In the genomic region with DNA sequence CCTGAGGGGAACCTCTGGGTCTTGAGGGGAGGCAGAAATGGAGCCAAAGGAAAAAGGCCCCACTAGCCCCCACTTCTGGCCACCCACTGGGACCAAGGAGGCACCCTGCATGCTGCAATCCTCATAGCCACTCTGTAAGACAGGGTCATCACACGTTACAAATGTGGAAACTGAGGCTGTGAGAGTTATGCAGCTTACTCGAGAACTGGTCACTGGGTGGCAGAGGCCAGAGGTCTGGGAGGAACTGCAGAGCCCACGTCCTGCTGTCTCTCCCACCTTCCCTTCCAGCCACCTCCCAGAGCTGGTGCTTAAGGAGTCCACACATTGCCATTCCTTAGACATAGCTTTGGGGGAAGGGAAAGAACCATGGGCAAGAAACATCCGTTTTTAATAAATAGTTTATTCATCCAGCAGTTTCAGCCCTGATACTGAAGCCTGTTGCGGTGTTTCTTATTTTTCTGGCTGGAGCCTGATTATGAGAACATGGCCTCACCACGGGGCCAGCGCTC, we compare ENCODE assay signal across 14 cellular contexts. TPM values are rescaled to one million over a fixed set of nuclear protein-coding genes. Genes with fewer than 3 reads are reported as not detected.
DNase-seq lines count a peak whose midpoint lies in the region; ATAC-seq, FAIRE-seq and TF ChIP-seq lines count a peak whose summit lies in the region.
"Had no signal": no experiment of that assay in that cellular context is flagged by ENCODE, and none has a peak within 500 bp of the region (broad histone marks: within the 10 kb centered on the region; RNA-seq: fewer than 3 reads in every experiment).

No MANE protein-coding gene starts in this region.

- FAIRE-seq in HepG2 (lab: Jason Lieb, UNC) = no peak

- H3K27ac Mint-ChIP-seq in neural crest cell (ENCODE audit: unreplicated experiment) = no peak overlapping the region
- H3K27ac Mint-ChIP-seq: activated CD4-positive, alpha-beta T cell treated with anti-CD3 and anti-CD28 coated beads, Interleukin-2, amount 10 ng/mL, durations not matched to agents 24 days and 14 days; activated naive CD8-positive, alpha-beta T cell treated with anti-CD3 and anti-CD28 coated beads, Interleukin-2, amount 10 ng/mL, durations not matched to agents 7 days and 5 days; memory B cell had no signal

- no TSS peak for BruUV-seq in HepG2 (replicated peaks; lab: Mats Ljungman, UMichigan)

- H3K4me1 ChIP-seq in HepG2 (ENCODE audit: insufficient read depth, low read length) (peaks cover 5% of the 10 kb centered on the region), right lobe of liver (peaks cover 0 to 3% (median 0%) of the 10 kb centered on the region in 4 donors), esophagus squamous epithelium (peaks cover 19 to 56% (median 36%) of the 10 kb centered on the region in 3 donors), aorta (ENCODE audit: control insufficient read depth in 1 of 2, insufficient read depth in 2 of 2, low read length in 2 of 2) (no peaks in the 10 kb centered on the region)

- H3K36me3 ChIP-seq in HepG2 (replicated peaks in 1 of 2; ENCODE audit: control insufficient read depth in 1 of 2, insufficient read depth in 2 of 2, low read length in 2 of 2) = peaks cover 22 to 31% of the 10 kb centered on the region in 2 experiments; a peak in 4 of 5 replicates
- peaks cover 7 to 21% (median 12%) of the 10 kb centered on the region in 4 donors for H3K36me3 ChIP-seq in right lobe of liver
- peaks cover 5 to 41% (median 28%) of the 10 kb centered on the region in 3 donors for H3K36me3 ChIP-seq in esophagus squamous epithelium
- H3K36me3 ChIP-seq in aorta (ENCODE audit: control insufficient read depth in 1 of 2, insufficient read depth in 2 of 2, low read length in 1 of 2) = peaks cover 4 to 5% of the 10 kb centered on the region in 2 donors

- ATAC-seq in HepG2 (no peak), right lobe of liver (no peak), aorta (ENCODE audit: low FRiP score) (no peak), HG02852 (IDR thresholded peaks at IDR 0.05; ENCODE audit: unreplicated experiment) (no peak)

- intact Hi-C loops in HepG2 (cut with micrococcal nuclease; ENCODE audit: unreplicated experiment) = no loop called here
- intact Hi-C loops in right lobe of liver (cut with DNase I) = loop anchor here (5.0 kb wide), 2 partner anchors 256 to 381 kb away; no protein-coding TSS in a partner anchor
- intact Hi-C loops in esophagus squamous epithelium (cut with DNase I) = no loop called here
- intact Hi-C loops in aorta (cut with DNase I) = loop anchor here in 1 of 2 donors (5.0 kb wide), 1 partner anchor 381 kb away; no protein-coding TSS in a partner anchor

- no peaks in the 10 kb centered on the region for H3K79me2 ChIP-seq in HepG2 (ENCODE audit: insufficient read depth, low read length)

- WGBS in HepG2 (ENCODE audit: low lambda C conversion rate) = 70% methylated on average over 6 of the region's 7 CpGs
- WGBS in right lobe of liver (ENCODE audit: insufficient coverage, low coverage, low lambda C conversion rate, missing lambda C conversion rate) = 35% methylated on average over 7 of the region's 7 CpGs
- 30 to 75% methylated on average over 3 to 4 of the region's 7 CpGs for WGBS in esophagus squamous epithelium, 2 donors
- 13 to 15% methylated on average over 7 of the region's 7 CpGs for WGBS in aorta, 2 donors

- in situ Hi-C loops in HepG2 (cut with HindIII; ENCODE audit: extremely low pct_ligation_motif_present, low pct_unique_long_range_greater_than_20kb) = no loop called here

- H3K9me3 Mint-ChIP-seq in neural crest cell = no peaks in the 10 kb centered on the region
- H3K9me3 Mint-ChIP-seq: activated CD4-positive, alpha-beta T cell treated with anti-CD3 and anti-CD28 coated beads, Interleukin-2, amount 10 ng/mL, durations not matched to agents 24 days and 14 days; activated naive CD8-positive, alpha-beta T cell treated with anti-CD3 and anti-CD28 coated beads, Interleukin-2, amount 10 ng/mL, durations not matched to agents 7 days and 5 days had no signal

- H3K9me3 ChIP-seq in HepG2 (ENCODE audit: low read length) (no peaks in the 10 kb centered on the region), right lobe of liver (no peaks in the 10 kb centered on the region), esophagus squamous epithelium (no peaks in the 10 kb centered on the region), aorta (ENCODE audit: control insufficient read depth, low read length) (no peaks in the 10 kb centered on the region)

- TF ChIP-seq CTCF in HepG2 (CRISPR knock-in tag; IDR thresholded peaks at IDR 0.05) (no peak), right lobe of liver (IDR thresholded peaks at IDR 0.05) (no peak), esophagus squamous epithelium (IDR thresholded peaks at IDR 0.05) (no peak), neural crest cell (conservative IDR thresholded peaks at IDR 0.05) (no peak)

- no peak overlapping the region for H3K4me3 ChIP-seq in HepG2 (replicated peaks in 1 of 3; ENCODE audit: insufficient read depth in 1 of 3, low read depth in 2 of 3, low read length in 3 of 3)
- no peak overlapping the region for H3K4me3 ChIP-seq in right lobe of liver
- no peak overlapping the region for H3K4me3 ChIP-seq in esophagus squamous epithelium
- no peak overlapping the region for H3K4me3 ChIP-seq in aorta (ENCODE audit: low read length in 2 of 2)

- CTCF ChIA-PET in HepG2 (lab: Yijun Ruan, JAX; ENCODE audit: low intra/inter-chr PET ratio, low total read pairs) = interaction anchor here (1.1 to 1.6 kb wide), 2 partner anchors 185 to 257 kb away, joined by 3 to 5 read pairs; no protein-coding TSS in a partner anchor

- H3K4me3 Mint-ChIP-seq in neural crest cell = peak overlapping the region; percentile 23
- H3K4me3 Mint-ChIP-seq: activated CD4-positive, alpha-beta T cell treated with anti-CD3 and anti-CD28 coated beads, Interleukin-2, amount 10 ng/mL, durations not matched to agents 24 days and 14 days; activated naive CD8-positive, alpha-beta T cell treated with anti-CD3 and anti-CD28 coated beads, Interleukin-2, amount 10 ng/mL, durations not matched to agents 7 days and 5 days; memory B cell had no signal

- no peak for TF ChIP-seq EP300 in HepG2 (IDR thresholded peaks at IDR 0.05; ENCODE audit: low read depth in 2 of 2, low read length in 2 of 2)
- TF ChIP-seq EP300 in HepG2 (CRISPR knock-in tag; IDR thresholded peaks at IDR 0.05; ENCODE audit: borderline replicate concordance) = no peak

- H3K4me2 ChIP-seq in HepG2 (ENCODE audit: low read depth, low read length) = no peak overlapping the region

- H3K27me3 Mint-ChIP-seq in neural crest cell (ENCODE audit: low read depth) = peaks cover 5% of the 10 kb centered on the region
- H3K27me3 Mint-ChIP-seq: activated naive CD8-positive, alpha-beta T cell treated with anti-CD3 and anti-CD28 coated beads, Interleukin-2, amount 10 ng/mL, durations not matched to agents 7 days and 5 days had no signal

- H3K27ac ChIP-seq in HepG2 (ENCODE audit: extremely low read length, insufficient read depth, low read length) (no peak overlapping the region), right lobe of liver (peak overlapping the region in 1 of 3 donors; percentile 15), esophagus squamous epithelium (peak overlapping the region; percentile 28 to 89 (median 76)), aorta (ENCODE audit: low read depth in 1 of 2, low read length in 2 of 2) (peak overlapping the region; percentile 20 to 66)

- no peaks in the 10 kb centered on the region; the same call in 1 of the 2 replicates for H4K20me1 ChIP-seq in HepG2 (ENCODE audit: insufficient read depth, low read length)

- POLR2A ChIA-PET in HepG2 (lab: Yijun Ruan, JAX) = interaction anchor here (1.0 to 1.9 kb wide), 5 partner anchors 11 to 217 kb away, joined by 3 to 6 read pairs (median 3); a partner anchor contains a TSS

- no peak overlapping the region for H3K9ac ChIP-seq in HepG2 (ENCODE audit: insufficient read depth, low read depth, low read length)

- DNase-seq in HepG2 (ENCODE audit: low spot score) (no peak), right lobe of liver (no peak), esophagus squamous epithelium (lab: John Stamatoyannopoulos, UW) (no peak), neural crest cell (ENCODE audit: low read depth, low spot score) (no peak), aorta (no peak), anterior cingulate cortex (lab: John Stamatoyannopoulos, UW) (no peak)
- DNase-seq in stimulated activated naive CD4-positive, alpha-beta T cell (lab: John Stamatoyannopoulos, UW) = no peak

- H3K27me3 ChIP-seq in HepG2 (ENCODE audit: control insufficient read depth in 1 of 2, insufficient read depth in 2 of 2, low read length in 2 of 2) (peaks cover 0 to 11% of the 10 kb centered on the region in 2 experiments; a peak in 3 of 5 replicates), right lobe of liver (no peaks in the 10 kb centered on the region), esophagus squamous epithelium (no peaks in the 10 kb centered on the region), aorta (ENCODE audit: control insufficient read depth in 1 of 2, insufficient read depth in 2 of 2, low read length in 1 of 2) (no peaks in the 10 kb centered on the region)

- TF ChIP-seq POLR2A in HepG2 (IDR thresholded peaks at IDR 0.05; ENCODE audit: insufficient read depth in 1 of 2, low read depth in 2 of 2, low read length in 2 of 2) (no peak; a peak in 1 of 4 replicates), right lobe of liver (IDR thresholded peaks at IDR 0.05) (no peak), esophagus squamous epithelium (IDR thresholded peaks at IDR 0.05) (no peak)

- H3K4me1 Mint-ChIP-seq in neural crest cell = peaks cover 24% of the 10 kb centered on the region

- TF ChIP-seq RAD21 in HepG2 (CRISPR knock-in tag; IDR thresholded peaks at IDR 0.05) = no peak

- H2AFZ ChIP-seq in HepG2 (ENCODE audit: low read length) = no peak overlapping the region

- H3K36me3 Mint-ChIP-seq in neural crest cell (ENCODE audit: low read depth) = peaks cover 4% of the 10 kb centered on the region

RNA-seq across cellular contexts. Expression of a gene that starts 18.0 kb away (rescaled TPM):
- total RNA-seq in HepG2 (2016; rRNA removed; fragmentation: Illumina TruSeq; extraction: Trizol) (17.9 and 45.2 TPM in 2 replicates), right lobe of liver (10 to 100 TPM; 17.8 to 28.0 (median 21.8) TPM), esophagus squamous epithelium (10 to 100 TPM; 37.7 to 47.2 (median 42.3) TPM), neural crest cell (63.6 and 71.1 TPM in 2 replicates), aorta (10 to 100 TPM; 46.6 to 59.8 TPM)
- 14.2 and 15.8 TPM in 2 replicates for total RNA-seq in HepG2 (2016; cell fraction: cytosol; rRNA removed; fragmentation: Illumina TruSeq; extraction: Trizol; ENCODE audit: low read depth)
- total RNA-seq in HepG2 (2016; cell fraction: insoluble cytoplasmic fraction; rRNA removed; fragmentation: Illumina TruSeq; extraction: Trizol) = 16.3 and 48.1 TPM in 2 replicates
- 19.9 and 22.2 TPM in 2 replicates for total RNA-seq in HepG2 (2016; cell fraction: membrane; rRNA removed; fragmentation: Illumina TruSeq; extraction: Trizol)
- 44.0 and 55.5 TPM in 2 replicates for total RNA-seq in HepG2 (2016; cell fraction: nucleus; rRNA removed; fragmentation: Illumina TruSeq; extraction: Trizol)
- polyA plus RNA-seq in HepG2 (2011; rRNA removed) (62.9 and 76.2 TPM in 2 replicates), aorta (10 to 100 TPM; 19.4 to 85.6 TPM)
- 45.0 and 49.7 TPM in 2 replicates for polyA plus RNA-seq in HepG2 (2011; cell fraction: cytosol; rRNA removed)
- polyA plus RNA-seq in HepG2 (2011; cell fraction: nucleus; rRNA removed) = 115 and 140 TPM in 2 replicates
- polyA plus RNA-seq in HepG2 (2012) = 46.9 and 65.3 TPM in 2 replicates
- polyA plus RNA-seq in HepG2 (2016; cell fraction: cytosol; fragmentation: Illumina TruSeq; extraction: Trizol; ENCODE audit: low read depth) = 6.6 and 7.4 TPM in 2 replicates
- 14.0 and 18.6 TPM in 2 replicates for polyA plus RNA-seq in HepG2 (2016; cell fraction: insoluble cytoplasmic fraction; fragmentation: Illumina TruSeq; extraction: Trizol; ENCODE audit: low read depth)
- 12.6 and 12.8 TPM in 2 replicates for polyA plus RNA-seq in HepG2 (2016; cell fraction: membrane; fragmentation: Illumina TruSeq; extraction: Trizol; ENCODE audit: low read depth)
- polyA plus RNA-seq in HepG2 (2016; cell fraction: nucleus; fragmentation: Illumina TruSeq; extraction: Trizol; ENCODE audit: insufficient read depth, low read depth) = 87.5 and 97.1 TPM in 2 replicates
- polyA minus RNA-seq in HepG2 (2011; rRNA and poly(A)+ RNA removed; ENCODE audit: low replicate concordance) = 43.4 and 90.0 TPM in 2 replicates
- 30.7 and 35.8 TPM in 2 replicates for polyA minus RNA-seq in HepG2 (2011; cell fraction: cytosol; rRNA and poly(A)+ RNA removed)
- 80.9 and 103 TPM in 2 replicates for polyA minus RNA-seq in HepG2 (2011; cell fraction: nucleus; rRNA and poly(A)+ RNA removed)

RNA-seq across cellular contexts. Expression of a gene that starts 24.2 kb away (rescaled TPM):
- total RNA-seq in HepG2 (2016; rRNA removed; fragmentation: Illumina TruSeq; extraction: Trizol) = 0.11 and 0.44 TPM in 2 replicates
- total RNA-seq in HepG2 (2016; cell fraction: cytosol; rRNA removed; fragmentation: Illumina TruSeq; extraction: Trizol; ENCODE audit: low read depth) = 0.18 and 0.40 TPM in 2 replicates
- 0.28 and 0.52 TPM in 2 replicates for total RNA-seq in HepG2 (2016; cell fraction: insoluble cytoplasmic fraction; rRNA removed; fragmentation: Illumina TruSeq; extraction: Trizol)
- total RNA-seq in HepG2 (2016; cell fraction: membrane; rRNA removed; fragmentation: Illumina TruSeq; extraction: Trizol) = 0.17 TPM in 1 of 2 replicates, not detected in the other
- 0.53 TPM in 2 replicates for total RNA-seq in HepG2 (2016; cell fraction: nucleus; rRNA removed; fragmentation: Illumina TruSeq; extraction: Trizol)
- polyA plus RNA-seq in HepG2 (2011; rRNA removed) = 0.18 and 0.48 TPM in 2 replicates
- 0.16 and 0.22 TPM in 2 replicates for polyA plus RNA-seq in HepG2 (2011; cell fraction: cytosol; rRNA removed)
- 0.63 and 0.76 TPM in 2 replicates for polyA plus RNA-seq in HepG2 (2011; cell fraction: nucleus; rRNA removed)
- 0.13 TPM in 1 of 2 replicates, not detected in the other for polyA plus RNA-seq in HepG2 (2012)
- polyA plus RNA-seq in HepG2 (2016; cell fraction: cytosol; fragmentation: Illumina TruSeq; extraction: Trizol; ENCODE audit: low read depth) = 0.20 and 0.21 TPM in 2 replicates
- polyA plus RNA-seq in HepG2 (2016; cell fraction: insoluble cytoplasmic fraction; fragmentation: Illumina TruSeq; extraction: Trizol; ENCODE audit: low read depth) = 0.20 and 0.22 TPM in 2 replicates
- 0.86 TPM in 1 of 2 replicates, not detected in the other for polyA plus RNA-seq in HepG2 (2016; cell fraction: membrane; fragmentation: Illumina TruSeq; extraction: Trizol; ENCODE audit: low read depth)
- polyA plus RNA-seq in HepG2 (2016; cell fraction: nucleus; fragmentation: Illumina TruSeq; extraction: Trizol; ENCODE audit: insufficient read depth, low read depth) = 0.40 and 0.75 TPM in 2 replicates
- polyA minus RNA-seq in HepG2 (2011; rRNA and poly(A)+ RNA removed; ENCODE audit: low replicate concordance) = 0.18 TPM in 1 of 2 replicates, not detected in the other
- polyA minus RNA-seq in HepG2 (2011; cell fraction: cytosol; rRNA and poly(A)+ RNA removed) = 0.30 TPM in 1 of 2 replicates, not detected in the other
- 0.62 TPM in 1 of 2 replicates, not detected in the other for polyA minus RNA-seq in HepG2 (2011; cell fraction: nucleus; rRNA and poly(A)+ RNA removed)
- 10 to 100 TPM in 3 of 6 experiments, 1 to 10 TPM in 3; 4.8 to 28.0 (median 9.7) TPM for total RNA-seq in right lobe of liver
- total RNA-seq in esophagus squamous epithelium = 1 to 10 TPM in 2 of 4 donors, under 1 TPM in 1, not detected in 1; 0.75 to 5.5 (median 1.7) TPM
- total RNA-seq in neural crest cell = 0.72 and 0.89 TPM in 2 replicates
- 1 to 10 TPM in 1 of 2 donors, not detected in 1; 1.0 TPM for total RNA-seq in aorta
- under 1 TPM in 1 of 2 donors, not detected in 1; 0.63 TPM for polyA plus RNA-seq in aorta
- total RNA-seq: activated CD4-positive, alpha-beta T cell treated with anti-CD3 and anti-CD28 coated beads, Interleukin-2, amount 10 ng/mL, durations not matched to agents 24 days and 14 days; activated naive CD8-positive, alpha-beta T cell treated with anti-CD3 and anti-CD28 coated beads, Interleukin-2, amount 10 ng/mL, durations not matched to agents 7 days and 5 days; temporal lobe had no signal

RNA-seq across cellular contexts. Expression of a gene that starts 32.9 kb away (rescaled TPM):
- total RNA-seq in HepG2 (2016; rRNA removed; fragmentation: Illumina TruSeq; extraction: Trizol) = not detected in 2 replicates
- total RNA-seq in HepG2 (2016; cell fraction: cytosol; rRNA removed; fragmentation: Illumina TruSeq; extraction: Trizol; ENCODE audit: low read depth) = not detected in 2 replicates
- not detected in 2 replicates for total RNA-seq in HepG2 (2016; cell fraction: insoluble cytoplasmic fraction; rRNA removed; fragmentation: Illumina TruSeq; extraction: Trizol)
- total RNA-seq in HepG2 (2016; cell fraction: membrane; rRNA removed; fragmentation: Illumina TruSeq; extraction: Trizol) = not detected in 2 replicates
- total RNA-seq in HepG2 (2016; cell fraction: nucleus; rRNA removed; fragmentation: Illumina TruSeq; extraction: Trizol) = not detected in 2 replicates
- polyA plus RNA-seq in HepG2 (2011; rRNA removed) = not detected in 2 replicates
- polyA plus RNA-seq in HepG2 (2011; cell fraction: cytosol; rRNA removed) = not detected in 2 replicates
- not detected in 2 replicates for polyA plus RNA-seq in HepG2 (2011; cell fraction: nucleus; rRNA removed)
- not detected in 2 replicates for polyA plus RNA-seq in HepG2 (2012)
- not detected in 2 replicates for polyA plus RNA-seq in HepG2 (2016; cell fraction: cytosol; fragmentation: Illumina TruSeq; extraction: Trizol; ENCODE audit: low read depth)
- not detected in 2 replicates for polyA plus RNA-seq in HepG2 (2016; cell fraction: insoluble cytoplasmic fraction; fragmentation: Illumina TruSeq; extraction: Trizol; ENCODE audit: low read depth)
- not detected in 2 replicates for polyA plus RNA-seq in HepG2 (2016; cell fraction: membrane; fragmentation: Illumina TruSeq; extraction: Trizol; ENCODE audit: low read depth)
- not detected in 2 replicates for polyA plus RNA-seq in HepG2 (2016; cell fraction: nucleus; fragmentation: Illumina TruSeq; extraction: Trizol; ENCODE audit: insufficient read depth, low read depth)
- not detected in 2 replicates for polyA minus RNA-seq in HepG2 (2011; rRNA and poly(A)+ RNA removed; ENCODE audit: low replicate concordance)
- not detected in 2 replicates for polyA minus RNA-seq in HepG2 (2011; cell fraction: cytosol; rRNA and poly(A)+ RNA removed)
- not detected in 2 replicates for polyA minus RNA-seq in HepG2 (2011; cell fraction: nucleus; rRNA and poly(A)+ RNA removed)
- total RNA-seq in right lobe of liver = not detected
- not detected for total RNA-seq in esophagus squamous epithelium
- not detected in 2 replicates for total RNA-seq in neural crest cell
- total RNA-seq in aorta = not detected
- polyA plus RNA-seq in aorta = 1 to 10 TPM in 1 of 2 donors, not detected in 1; 2.6 TPM
- total RNA-seq: activated CD4-positive, alpha-beta T cell treated with anti-CD3 and anti-CD28 coated beads, Interleukin-2, amount 10 ng/mL, durations not matched to agents 24 days and 14 days; activated naive CD8-positive, alpha-beta T cell treated with anti-CD3 and anti-CD28 coated beads, Interleukin-2, amount 10 ng/mL, durations not matched to agents 7 days and 5 days; esophagus mucosa; RPMI7951; temporal lobe had no signal

RNA-seq across cellular contexts. Expression of a gene that starts 59.4 kb away (rescaled TPM):
- total RNA-seq in HepG2 (2016; rRNA removed; fragmentation: Illumina TruSeq; extraction: Trizol) = 238 and 273 TPM in 2 replicates
- 120 and 154 TPM in 2 replicates for total RNA-seq in HepG2 (2016; cell fraction: cytosol; rRNA removed; fragmentation: Illumina TruSeq; extraction: Trizol; ENCODE audit: low read depth)
- 223 and 303 TPM in 2 replicates for total RNA-seq in HepG2 (2016; cell fraction: insoluble cytoplasmic fraction; rRNA removed; fragmentation: Illumina TruSeq; extraction: Trizol)
- 160 and 207 TPM in 2 replicates for total RNA-seq in HepG2 (2016; cell fraction: membrane; rRNA removed; fragmentation: Illumina TruSeq; extraction: Trizol)
- total RNA-seq in HepG2 (2016; cell fraction: nucleus; rRNA removed; fragmentation: Illumina TruSeq; extraction: Trizol) = 53.9 and 66.5 TPM in 2 replicates
- 82.4 and 83.3 TPM in 2 replicates for polyA plus RNA-seq in HepG2 (2011; rRNA removed)
- 43.2 and 56.5 TPM in 2 replicates for polyA plus RNA-seq in HepG2 (2011; cell fraction: cytosol; rRNA removed)
- polyA plus RNA-seq in HepG2 (2011; cell fraction: nucleus; rRNA removed) = 25.4 and 25.6 TPM in 2 replicates
- polyA plus RNA-seq in HepG2 (2012) = 134 and 138 TPM in 2 replicates
- polyA plus RNA-seq in HepG2 (2016; cell fraction: cytosol; fragmentation: Illumina TruSeq; extraction: Trizol; ENCODE audit: low read depth) = 161 and 200 TPM in 2 replicates
- polyA plus RNA-seq in HepG2 (2016; cell fraction: insoluble cytoplasmic fraction; fragmentation: Illumina TruSeq; extraction: Trizol; ENCODE audit: low read depth) = 261 and 288 TPM in 2 replicates
- polyA plus RNA-seq in HepG2 (2016; cell fraction: membrane; fragmentation: Illumina TruSeq; extraction: Trizol; ENCODE audit: low read depth) = 151 and 202 TPM in 2 replicates
- polyA plus RNA-seq in HepG2 (2016; cell fraction: nucleus; fragmentation: Illumina TruSeq; extraction: Trizol; ENCODE audit: insufficient read depth, low read depth) = 129 and 150 TPM in 2 replicates
- 13.1 and 30.2 TPM in 2 replicates for polyA minus RNA-seq in HepG2 (2011; rRNA and poly(A)+ RNA removed; ENCODE audit: low replicate concordance)
- polyA minus RNA-seq in HepG2 (2011; cell fraction: cytosol; rRNA and poly(A)+ RNA removed) = 12.8 and 21.1 TPM in 2 replicates
- 17.4 and 19.8 TPM in 2 replicates for polyA minus RNA-seq in HepG2 (2011; cell fraction: nucleus; rRNA and poly(A)+ RNA removed)
- 10 to 100 TPM; 23.7 to 38.4 (median 31.5) TPM for total RNA-seq in right lobe of liver
- 10 to 100 TPM in 3 of 4 donors, 1 to 10 TPM in 1; 7.8 to 36.8 (median 13.7) TPM for total RNA-seq in esophagus squamous epithelium
- total RNA-seq in neural crest cell = 114 and 116 TPM in 2 replicates
- total RNA-seq in aorta = 10 to 100 TPM; 19.5 to 24.0 TPM
- 10 to 100 TPM; 14.7 to 48.2 TPM for polyA plus RNA-seq in aorta

Comparison
In these comparisons a context has a peak if more than half of its experiments do, and no peak if none do; other contexts are left out.
1. intact Hi-C loops: an anchor here in right lobe of liver (5.0 kb wide); none called in HepG2 and esophagus squamous epithelium.